8 cellular contexts compared by ENCODE assay signal in the genomic region with DNA sequence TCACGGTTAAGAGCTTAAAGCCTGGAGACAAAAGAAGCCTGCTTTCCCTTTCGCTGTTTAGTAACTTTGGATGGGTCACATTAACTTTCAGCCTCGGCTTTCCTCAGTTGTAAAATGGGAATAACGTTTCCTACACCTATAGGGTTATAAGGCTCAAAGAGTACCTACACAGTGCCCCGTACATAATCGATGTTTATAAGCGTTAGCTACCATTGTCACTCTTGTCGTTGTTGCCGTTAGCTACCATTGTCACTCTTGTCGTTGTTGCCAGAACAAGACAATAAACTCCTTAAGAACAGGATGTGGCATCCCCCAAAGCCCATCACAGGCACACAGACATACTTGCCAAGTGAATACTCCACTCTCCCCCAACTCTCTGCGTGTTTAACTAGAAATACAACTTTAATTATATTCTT. TPM values are rescaled to one million over a fixed set of nuclear protein-coding genes. Genes with fewer than 3 reads are reported as not detected.
A peak's percentile ranks its signal among the peaks of the same experiment; 100 is the strongest.
DNase-seq lines count a peak whose midpoint lies in the region; ATAC-seq, FAIRE-seq and TF ChIP-seq lines count a peak whose summit lies in the region.

No MANE protein-coding gene starts in this region.

- no peak for TF ChIP-seq RAD21 in HepG2 (CRISPR knock-in tag; IDR thresholded peaks at IDR 0.05)

- H3K27me3 ChIP-seq in HepG2 (ENCODE audit: control insufficient read depth in 1 of 2, insufficient read depth in 2 of 2, low read length in 2 of 2): peaks cover 3 to 35% of the 10 kb centered on the region in 2 experiments; a peak in 4 of 5 replicates
- no peaks in the 10 kb centered on the region for H3K27me3 ChIP-seq in right lobe of liver
- H3K27me3 ChIP-seq in smooth muscle cell (ENCODE audit: low read depth): peaks cover 66% of the 10 kb centered on the region

- no peaks in the 10 kb centered on the region for H4K20me1 ChIP-seq in HepG2 (ENCODE audit: insufficient read depth, low read length)
- no peaks in the 10 kb centered on the region for H4K20me1 ChIP-seq in smooth muscle cell (ENCODE audit: low read depth)

- H3K27ac ChIP-seq in HepG2 (ENCODE audit: extremely low read length, insufficient read depth, low read length) (no peak overlapping the region), right lobe of liver (no peak overlapping the region), SK-N-MC (no peak overlapping the region), smooth muscle cell (ENCODE audit: low read depth) (no peak overlapping the region)

- H3K9me3 ChIP-seq in HepG2 (ENCODE audit: low read length): no peaks in the 10 kb centered on the region
- H3K9me3 ChIP-seq in right lobe of liver: no peaks in the 10 kb centered on the region
- no peaks in the 10 kb centered on the region for H3K9me3 ChIP-seq in SK-N-MC (ENCODE audit: low read depth, low read length)
- no peaks in the 10 kb centered on the region for H3K9me3 ChIP-seq in smooth muscle cell (replicated peaks; ENCODE audit: low read depth)

- H3K4me2 ChIP-seq in HepG2 (ENCODE audit: low read depth, low read length) (peak overlapping the region; percentile 78), smooth muscle cell (peak overlapping the region; percentile 96)

- BruUV-seq in HepG2 (replicated peaks; lab: Mats Ljungman, UMichigan): no TSS peak

- H3K4me3 ChIP-seq in HepG2 (replicated peaks in 1 of 3; ENCODE audit: insufficient read depth in 1 of 3, low read depth in 2 of 3, low read length in 3 of 3) (peak overlapping the region in 1 of 3 experiments; percentile 73; a peak in 1 of 6 replicates), right lobe of liver (peak overlapping the region in 1 of 3 donors; percentile 76), SK-N-MC (peak overlapping the region; percentile 82), foreskin fibroblast (ENCODE audit: low read depth in 1 of 2, low read length in 2 of 2) (peak overlapping the region; percentile 60 to 63), smooth muscle cell (peak overlapping the region; percentile 73)

- H3K36me3 ChIP-seq in HepG2 (replicated peaks in 1 of 2; ENCODE audit: control insufficient read depth in 1 of 2, insufficient read depth in 2 of 2, low read length in 2 of 2) (no peaks in the 10 kb centered on the region), right lobe of liver (no peaks in the 10 kb centered on the region), SK-N-MC (ENCODE audit: insufficient read depth, low read length) (no peaks in the 10 kb centered on the region), smooth muscle cell (ENCODE audit: low read depth) (no peaks in the 10 kb centered on the region)

- POLR2A ChIA-PET in HepG2 (lab: Yijun Ruan, JAX): no interaction called here

- TF ChIP-seq CTCF in HepG2 (CRISPR knock-in tag; IDR thresholded peaks at IDR 0.05) (no peak), right lobe of liver (IDR thresholded peaks at IDR 0.05) (no peak), foreskin fibroblast (IDR thresholded peaks at IDR 0.05; ENCODE audit: low read depth, low read length) (no peak), smooth muscle cell (IDR thresholded peaks at IDR 0.05; ENCODE audit: borderline replicate concordance, insufficient read depth, poor library complexity, severe bottlenecking) (no peak)

- no peak for ATAC-seq in HepG2
- ATAC-seq in right lobe of liver: no peak

- in situ Hi-C loops in HepG2 (cut with HindIII; ENCODE audit: extremely low pct_ligation_motif_present, low pct_unique_long_range_greater_than_20kb): no loop called here

- no peaks in the 10 kb centered on the region for H3F3A ChIP-seq in smooth muscle cell (ENCODE audit: low read depth)

- H2AFZ ChIP-seq in HepG2 (ENCODE audit: low read length): no peak overlapping the region
- H2AFZ ChIP-seq in smooth muscle cell (ENCODE audit: low read depth): no peak overlapping the region

- FAIRE-seq in HepG2 (lab: Jason Lieb, UNC): no peak

- TF ChIP-seq EP300 in HepG2 (IDR thresholded peaks at IDR 0.05; ENCODE audit: low read depth in 2 of 2, low read length in 2 of 2) (no peak), HepG2 (CRISPR knock-in tag; IDR thresholded peaks at IDR 0.05; ENCODE audit: borderline replicate concordance) (no peak)

- CTCF ChIA-PET in HepG2 (lab: Yijun Ruan, JAX; ENCODE audit: low intra/inter-chr PET ratio, low total read pairs): no interaction called here

- intact Hi-C loops in HepG2 (cut with micrococcal nuclease; ENCODE audit: unreplicated experiment): no loop called here
- intact Hi-C loops in right lobe of liver (cut with DNase I): no loop called here

- H3K79me2 ChIP-seq in HepG2 (ENCODE audit: insufficient read depth, low read length) (no peaks in the 10 kb centered on the region), smooth muscle cell (ENCODE audit: low read depth) (no peaks in the 10 kb centered on the region)

- no peak for TF ChIP-seq POLR2A in HepG2 (IDR thresholded peaks at IDR 0.05; ENCODE audit: insufficient read depth in 1 of 2, low read depth in 2 of 2, low read length in 2 of 2)
- TF ChIP-seq POLR2A in right lobe of liver (IDR thresholded peaks at IDR 0.05): no peak

- no peak for DNase-seq in HepG2 (ENCODE audit: low spot score)
- DNase-seq in right lobe of liver: no peak
- DNase-seq in SK-N-MC (ENCODE audit: low read depth, low spot score): no peak
- no peak for DNase-seq in foreskin fibroblast
- DNase-seq in smooth muscle cell (lab: John Stamatoyannopoulos, UW; ENCODE audit: unreplicated experiment): no peak
- no peak for DNase-seq in AG20443 (ENCODE audit: low spot score)
- no peak for DNase-seq in SKM-1 (lab: John Stamatoyannopoulos, UW; ENCODE audit: unreplicated experiment)
- DNase-seq in amniotic stem cell (lab: John Stamatoyannopoulos, UW): no peak

- H3K4me1 ChIP-seq in HepG2 (ENCODE audit: insufficient read depth, low read length) (peaks cover 14% of the 10 kb centered on the region), right lobe of liver (peaks cover 0 to 8% (median 0%) of the 10 kb centered on the region in 4 donors), smooth muscle cell (ENCODE audit: low read depth) (peaks cover 4% of the 10 kb centered on the region)

- H3K9ac ChIP-seq in HepG2 (ENCODE audit: insufficient read depth, low read depth, low read length) (no peak overlapping the region), SK-N-MC (ENCODE audit: insufficient read length) (no peak overlapping the region), smooth muscle cell (ENCODE audit: low read depth) (no peak overlapping the region)

- WGBS in HepG2 (ENCODE audit: low lambda C conversion rate): 62% methylated on average over 11 of the region's 11 CpGs
- WGBS in right lobe of liver (ENCODE audit: insufficient coverage, low coverage, low lambda C conversion rate, missing lambda C conversion rate): 39% methylated on average over 11 of the region's 11 CpGs
- 32% methylated on average over 11 of the region's 11 CpGs for WGBS in smooth muscle cell (ENCODE audit: low lambda C conversion rate)

TF ChIP-seq in HepG2, 621 proteins besides CTCF, POLR2A, EP300 and RAD21 (continues in another document):
- no peak for TF ChIP-seq FOXM1 (CRISPR knock-in tag; IDR thresholded peaks at IDR 0.05)
- TF ChIP-seq, protein P1, sequence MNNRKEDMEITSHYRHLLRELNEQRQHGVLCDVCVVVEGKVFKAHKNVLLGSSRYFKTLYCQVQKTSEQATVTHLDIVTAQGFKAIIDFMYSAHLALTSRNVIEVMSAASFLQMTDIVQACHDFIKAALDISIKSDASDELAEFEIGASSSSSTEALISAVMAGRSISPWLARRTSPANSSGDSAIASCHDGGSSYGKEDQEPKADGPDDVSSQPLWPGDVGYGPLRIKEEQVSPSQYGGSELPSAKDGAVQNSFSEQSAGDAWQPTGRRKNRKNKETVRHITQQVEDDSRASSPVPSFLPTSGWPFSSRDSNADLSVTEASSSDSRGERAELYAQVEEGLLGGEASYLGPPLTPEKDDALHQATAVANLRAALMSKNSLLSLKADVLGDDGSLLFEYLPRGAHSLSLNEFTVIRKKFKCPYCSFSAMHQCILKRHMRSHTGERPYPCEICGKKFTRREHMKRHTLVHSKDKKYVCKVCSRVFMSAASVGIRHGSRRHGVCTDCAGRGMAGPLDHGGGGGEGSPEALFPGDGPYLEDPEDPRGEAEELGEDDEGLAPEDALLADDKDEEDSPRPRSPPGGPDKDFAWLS (CRISPR knock-in tag; IDR thresholded peaks at IDR 0.05; ENCODE audit: borderline replicate concordance): no peak
- TF ChIP-seq PLRG1 (conservative IDR thresholded peaks at IDR 0.05): no peak
- TF ChIP-seq RARA (CRISPR knock-in tag; IDR thresholded peaks at IDR 0.05): no peak

RNA-seq across cellular contexts. Expression of gene MFSD6, which starts 0.9 kb away (rescaled TPM):
- 0.59 and 1.4 TPM in 2 replicates for total RNA-seq in HepG2 (2016; rRNA removed; fragmentation: Illumina TruSeq; extraction: Trizol)
- 0.09 and 0.10 TPM in 2 replicates for total RNA-seq in HepG2 (2016; cell fraction: cytosol; rRNA removed; fragmentation: Illumina TruSeq; extraction: Trizol; ENCODE audit: low read depth)
- 0.77 and 1.3 TPM in 2 replicates for total RNA-seq in HepG2 (2016; cell fraction: insoluble cytoplasmic fraction; rRNA removed; fragmentation: Illumina TruSeq; extraction: Trizol)
- 0.45 and 0.59 TPM in 2 replicates for total RNA-seq in HepG2 (2016; cell fraction: membrane; rRNA removed; fragmentation: Illumina TruSeq; extraction: Trizol)
- total RNA-seq in HepG2 (2016; cell fraction: nucleus; rRNA removed; fragmentation: Illumina TruSeq; extraction: Trizol): 1.6 and 1.7 TPM in 2 replicates
- polyA plus RNA-seq in HepG2 (2011; rRNA removed): 0.71 and 0.92 TPM in 2 replicates
- 0.88 and 0.89 TPM in 2 replicates for polyA plus RNA-seq in HepG2 (2011; cell fraction: cytosol; rRNA removed)
- 0.47 and 0.69 TPM in 2 replicates for polyA plus RNA-seq in HepG2 (2011; cell fraction: nucleus; rRNA removed)
- 1.4 and 1.9 TPM in 2 replicates for polyA plus RNA-seq in HepG2 (2012)
- polyA plus RNA-seq in HepG2 (2016; cell fraction: cytosol; fragmentation: Illumina TruSeq; extraction: Trizol; ENCODE audit: low read depth): 0.06 and 0.28 TPM in 2 replicates
- polyA plus RNA-seq in HepG2 (2016; cell fraction: insoluble cytoplasmic fraction; fragmentation: Illumina TruSeq; extraction: Trizol; ENCODE audit: low read depth): 0.70 and 0.86 TPM in 2 replicates
- polyA plus RNA-seq in HepG2 (2016; cell fraction: membrane; fragmentation: Illumina TruSeq; extraction: Trizol; ENCODE audit: low read depth): 0.20 and 0.27 TPM in 2 replicates
- polyA plus RNA-seq in HepG2 (2016; cell fraction: nucleus; fragmentation: Illumina TruSeq; extraction: Trizol; ENCODE audit: insufficient read depth, low read depth): 1.6 and 1.9 TPM in 2 replicates
- 0.90 and 8.2 TPM in 2 replicates for polyA minus RNA-seq in HepG2 (2011; rRNA and poly(A)+ RNA removed; ENCODE audit: low replicate concordance)
- polyA minus RNA-seq in HepG2 (2011; cell fraction: cytosol; rRNA and poly(A)+ RNA removed): 1.8 and 2.0 TPM in 2 replicates
- 2.7 and 5.1 TPM in 2 replicates for polyA minus RNA-seq in HepG2 (2011; cell fraction: nucleus; rRNA and poly(A)+ RNA removed)
- total RNA-seq in right lobe of liver: 10 to 100 TPM in 1 of 6 experiments, 1 to 10 TPM in 5; 1.5 to 14.8 (median 4.1) TPM
- total RNA-seq in smooth muscle cell: 3.6 and 5.1 TPM in 2 replicates
- 1.2 and 1.7 TPM in 2 replicates for polyA plus RNA-seq in smooth muscle cell
